27 cellular contexts compared by ENCODE assay signal in the genomic region with DNA sequence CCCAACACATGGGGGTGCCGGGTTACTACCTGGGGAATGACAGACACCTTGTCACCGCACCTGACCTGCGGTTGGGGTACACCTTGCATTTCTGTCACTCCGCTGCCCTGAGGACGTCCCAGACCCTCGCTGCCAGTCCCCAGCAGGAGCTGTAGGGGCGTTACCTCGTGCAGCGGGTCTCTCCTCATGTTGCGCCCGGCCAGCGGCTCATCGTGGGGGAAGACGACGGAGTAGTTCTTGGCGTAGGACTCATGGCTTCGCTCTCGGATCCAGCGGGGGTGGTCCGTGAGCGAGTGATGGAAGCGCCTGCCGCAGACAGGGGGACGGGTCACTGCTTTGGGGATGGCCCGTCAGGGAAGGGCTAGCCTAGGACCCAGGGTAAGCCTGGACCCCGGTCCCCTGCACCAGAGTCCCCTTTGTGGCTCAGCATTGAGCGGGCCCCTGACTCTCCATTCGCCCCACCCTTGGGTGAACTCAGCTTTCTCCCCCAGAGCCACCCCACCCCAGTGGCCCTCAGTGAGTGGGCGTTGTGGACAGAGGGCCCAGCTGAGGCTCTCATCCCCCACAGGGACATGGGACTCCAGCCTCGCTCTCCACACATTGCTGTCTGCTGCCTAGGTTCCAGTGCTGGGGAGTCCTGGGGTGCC. TPM values are rescaled to one million over a fixed set of nuclear protein-coding genes. Genes with fewer than 3 reads are reported as not detected.
DNase-seq lines count a peak whose midpoint lies in the region; ATAC-seq, FAIRE-seq and TF ChIP-seq lines count a peak whose summit lies in the region.
"Had no signal": no experiment of that assay in that cellular context is flagged by ENCODE, and none has a peak within 500 bp of the region (broad histone marks: within the 10 kb centered on the region; RNA-seq: fewer than 3 reads in every experiment).

No MANE protein-coding gene starts in this region.

- no peak for FAIRE-seq in HepG2 (lab: Jason Lieb, UNC)

- H3K27ac ChIP-seq in CD4-positive, alpha-beta T cell (ENCODE audit: low read depth, low read length), result no peak overlapping the region
- H3K27ac ChIP-seq in WERI-Rb-1 (peak overlapping the region; percentile 88), HepG2 (ENCODE audit: extremely low read length, insufficient read depth, low read length) (no peak overlapping the region)
- H3K27ac ChIP-seq: ascending aorta, cardiac muscle cell, GM23248, suprapubic skin, VCaP had no signal

- peak overlapping the region; percentile 85 for H3K27ac Mint-ChIP-seq in CD4-positive, alpha-beta T cell
- H3K27ac Mint-ChIP-seq: activated naive CD8-positive, alpha-beta T cell; activated T-cell treated with anti-CD3 and anti-CD28 coated beads, Interleukin-2, amount 50 U/mL, for 72 hours; stimulated activated effector memory CD8-positive, alpha-beta T cell treated with anti-CD3 and anti-CD28 coated beads, Interleukin-12 subunit alpha, Interleukin-12 subunit beta, amount 100 ng/mL, for 72 hours had no signal

- ATAC-seq in CD4-positive, alpha-beta T cell (ENCODE audit: poor library complexity), result no peak
- ATAC-seq in HepG2 (no peak), sciatic nerve (no peak)
- ATAC-seq: PC-3; stimulated activated effector memory CD8-positive, alpha-beta T cell treated with anti-CD3 and anti-CD28 coated beads, Interleukin-12 subunit alpha, Interleukin-12 subunit beta, amount 100 ng/mL, for 72 hours had no signal

- H3K27me3 ChIP-seq in CD4-positive, alpha-beta T cell (ENCODE audit: control insufficient read depth, insufficient read depth, low read length), result no peaks in the 10 kb centered on the region
- no peaks in the 10 kb centered on the region for H3K27me3 ChIP-seq in WERI-Rb-1 (ENCODE audit: insufficient read depth, low read depth, severe bottlenecking)
- H3K27me3 ChIP-seq in HepG2 (ENCODE audit: control insufficient read depth in 1 of 2, insufficient read depth in 2 of 2, low read length in 2 of 2), result no peaks in the 10 kb centered on the region
- H3K27me3 ChIP-seq: ascending aorta, cardiac muscle cell had no signal

- no peaks in the 10 kb centered on the region for H3K9me3 Mint-ChIP-seq in CD4-positive, alpha-beta T cell
- H3K9me3 Mint-ChIP-seq: activated T-cell treated with anti-CD3 and anti-CD28 coated beads, Interleukin-2, amount 50 U/mL, for 72 hours; CD8-positive, alpha-beta memory T cell; HFFc6; naive thymus-derived CD8-positive, alpha-beta T cell; stimulated activated effector memory CD8-positive, alpha-beta T cell treated with anti-CD3 and anti-CD28 coated beads, Interleukin-12 subunit alpha, Interleukin-12 subunit beta, amount 100 ng/mL, for 72 hours had no signal

- no peaks in the 10 kb centered on the region for H3K36me3 Mint-ChIP-seq in CD4-positive, alpha-beta T cell (ENCODE audit: low read depth)
- H3K36me3 Mint-ChIP-seq: activated naive CD8-positive, alpha-beta T cell; CD8-positive, alpha-beta memory T cell; stimulated activated effector memory CD8-positive, alpha-beta T cell treated with anti-CD3 and anti-CD28 coated beads, Interleukin-12 subunit alpha, Interleukin-12 subunit beta, amount 100 ng/mL, for 72 hours had no signal

- no peaks in the 10 kb centered on the region for H3K79me2 ChIP-seq in HepG2 (ENCODE audit: insufficient read depth, low read length)

- no peaks in the 10 kb centered on the region for H3K27me3 Mint-ChIP-seq in CD4-positive, alpha-beta T cell
- H3K27me3 Mint-ChIP-seq: activated naive CD8-positive, alpha-beta T cell; CD8-positive, alpha-beta memory T cell; naive thymus-derived CD8-positive, alpha-beta T cell had no signal

- WGBS in HepG2 (ENCODE audit: low lambda C conversion rate), result 94% methylated on average over 18 of the region's 30 CpGs

- no peak for TF ChIP-seq POLR2A in HepG2 (IDR thresholded peaks at IDR 0.05; ENCODE audit: insufficient read depth in 1 of 2, low read depth in 2 of 2, low read length in 2 of 2)

- no peak overlapping the region for H3K4me3 Mint-ChIP-seq in CD4-positive, alpha-beta T cell
- H3K4me3 Mint-ChIP-seq: activated naive CD8-positive, alpha-beta T cell; activated T-cell treated with anti-CD3 and anti-CD28 coated beads, Interleukin-2, amount 50 U/mL, for 72 hours; CD8-positive, alpha-beta memory T cell; HFFc6; stimulated activated effector memory CD8-positive, alpha-beta T cell treated with anti-CD3 and anti-CD28 coated beads, Interleukin-12 subunit alpha, Interleukin-12 subunit beta, amount 100 ng/mL, for 72 hours had no signal

- no peak for TF ChIP-seq CTCF in CD4-positive, alpha-beta T cell (IDR thresholded peaks at IDR 0.05)
- TF ChIP-seq CTCF in WERI-Rb-1 (IDR thresholded peaks at IDR 0.05; ENCODE audit: low read depth, low read length) (no peak), HepG2 (CRISPR knock-in tag; IDR thresholded peaks at IDR 0.05) (no peak)

- in situ Hi-C loops in HepG2 (cut with HindIII; ENCODE audit: extremely low pct_ligation_motif_present, low pct_unique_long_range_greater_than_20kb), result no loop called here

- no peak overlapping the region for H2AFZ ChIP-seq in HepG2 (ENCODE audit: low read length)
- H2AFZ ChIP-seq: GM23248 had no signal

- peaks cover 6% of the 10 kb centered on the region; the same call in 1 of the 2 replicates for H3K36me3 ChIP-seq in WERI-Rb-1
- H3K36me3 ChIP-seq in HepG2 (replicated peaks in 1 of 2; ENCODE audit: control insufficient read depth in 1 of 2, insufficient read depth in 2 of 2, low read length in 2 of 2), result peaks cover 0 to 1% of the 10 kb centered on the region in 2 experiments; a peak in 1 of 5 replicates
- H3K36me3 ChIP-seq: ascending aorta, cardiac muscle cell, suprapubic skin had no signal

- H3K4me1 ChIP-seq in HepG2 (ENCODE audit: insufficient read depth, low read length), result peaks cover 23% of the 10 kb centered on the region
- H3K4me1 ChIP-seq: ascending aorta had no signal

- no TSS peak for BruUV-seq in HepG2 (replicated peaks; lab: Mats Ljungman, UMichigan)

- TF ChIP-seq RAD21 in HepG2 (CRISPR knock-in tag; IDR thresholded peaks at IDR 0.05), result no peak

- H3K9me3 ChIP-seq in CD4-positive, alpha-beta T cell (ENCODE audit: control insufficient read depth, low read length), result no peaks in the 10 kb centered on the region
- H3K9me3 ChIP-seq in WERI-Rb-1 (ENCODE audit: severe bottlenecking), result no peaks in the 10 kb centered on the region
- H3K9me3 ChIP-seq in HepG2 (ENCODE audit: low read length), result no peaks in the 10 kb centered on the region
- H3K9me3 ChIP-seq: ascending aorta, suprapubic skin had no signal

- peaks cover 48% of the 10 kb centered on the region for H3K4me1 Mint-ChIP-seq in CD4-positive, alpha-beta T cell (ENCODE audit: low read depth)
- H3K4me1 Mint-ChIP-seq: stimulated activated effector memory CD8-positive, alpha-beta T cell treated with anti-CD3 and anti-CD28 coated beads, Interleukin-12 subunit alpha, Interleukin-12 subunit beta, amount 100 ng/mL, for 72 hours had no signal

- no peak overlapping the region for H3K4me2 ChIP-seq in HepG2 (ENCODE audit: low read depth, low read length)

- no peak for DNase-seq in CD4-positive, alpha-beta T cell
- DNase-seq in WERI-Rb-1 (peak; percentile 13), HepG2 (ENCODE audit: low spot score) (no peak), sciatic nerve (ENCODE audit: low spot score) (peak; percentile 56), NCI-H2171 treated with DMSO at 0.1 percent for 48 hours (lab: John Stamatoyannopoulos, UW) (no peak), NCI-H1436 (lab: John Stamatoyannopoulos, UW) (no peak), SKM-1 treated with dmso at 0.1 percent for 144 hours (lab: John Stamatoyannopoulos, UW; ENCODE audit: unreplicated experiment) (no peak)
- DNase-seq: DMS 273 treated with DMSO at 0.1 percent for 48 hours; foreskin fibroblast; GM23248; HFFc6; NCI-H1048; NCI-H1930; PC-3; SHP77 treated with DMSO at 0.1 percent for 48 hours; stimulated activated CD4-positive, alpha-beta T cell treated with anti-CD3 and anti-CD28 coated beads, Interleukin-4, amount 100 ng/mL, for 24 hours; SW 1271; T-helper 9 cell had no signal

- intact Hi-C loops in CD4-positive, alpha-beta T cell (cut with DNase I, micrococcal nuclease), result loop anchor here in 1 of 2 experiments (5.0 kb wide), 1 partner anchor 96 kb away; no protein-coding TSS in a partner anchor
- intact Hi-C loops in HepG2 (cut with micrococcal nuclease; ENCODE audit: unreplicated experiment), result no loop called here
- intact Hi-C loops in sciatic nerve (cut with DNase I), result no loop called here

- POLR2A ChIA-PET in CD4-positive, alpha-beta T cell (lab: Charles Lee), result interaction anchor here (1.7 kb wide), 1 partner anchor 24 kb away, joined by 12 read pairs; no protein-coding TSS in a partner anchor
- POLR2A ChIA-PET in HepG2 (lab: Yijun Ruan, JAX), result no interaction called here

- H3K9ac ChIP-seq in HepG2 (ENCODE audit: insufficient read depth, low read depth, low read length), result no peak overlapping the region
- H3K9ac ChIP-seq: GM23248 had no signal

- H3K4me3 ChIP-seq in WERI-Rb-1 (ENCODE audit: low read depth, low read length) (no peak overlapping the region), HepG2 (replicated peaks in 1 of 3; ENCODE audit: insufficient read depth in 1 of 3, low read depth in 2 of 3, low read length in 3 of 3) (no peak overlapping the region)
- H3K4me3 ChIP-seq: ascending aorta, cardiac muscle cell, GM23248, suprapubic skin had no signal

- no peaks in the 10 kb centered on the region for H4K20me1 ChIP-seq in HepG2 (ENCODE audit: insufficient read depth, low read length)

- TF ChIP-seq EP300 in HepG2 (IDR thresholded peaks at IDR 0.05; ENCODE audit: low read depth in 2 of 2, low read length in 2 of 2), result no peak
- TF ChIP-seq EP300 in HepG2 (CRISPR knock-in tag; IDR thresholded peaks at IDR 0.05; ENCODE audit: borderline replicate concordance), result no peak

- CTCF ChIA-PET in CD4-positive, alpha-beta T cell (lab: Charles Lee), result interaction anchor here (1.4 kb wide), 1 partner anchor 52 kb away, joined by 6 read pairs; no protein-coding TSS in a partner anchor
- CTCF ChIA-PET in HepG2 (lab: Yijun Ruan, JAX; ENCODE audit: low intra/inter-chr PET ratio, low total read pairs), result no interaction called here

RNA-seq across cellular contexts. Expression of a gene that starts 29.9 kb away (rescaled TPM):
- total RNA-seq in CD4-positive, alpha-beta T cell, result 10 to 100 TPM; 17.7 to 18.5 TPM
- total RNA-seq in HepG2 (2016; rRNA removed; fragmentation: Illumina TruSeq; extraction: Trizol) (32.5 and 34.9 TPM in 2 replicates), sciatic nerve (6.0 TPM)
- 5.5 and 6.4 TPM in 2 replicates for total RNA-seq in HepG2 (2016; cell fraction: cytosol; rRNA removed; fragmentation: Illumina TruSeq; extraction: Trizol; ENCODE audit: low read depth)
- total RNA-seq in HepG2 (2016; cell fraction: insoluble cytoplasmic fraction; rRNA removed; fragmentation: Illumina TruSeq; extraction: Trizol), result 25.6 and 34.1 TPM in 2 replicates
- 13.0 TPM in 2 replicates for total RNA-seq in HepG2 (2016; cell fraction: membrane; rRNA removed; fragmentation: Illumina TruSeq; extraction: Trizol)
- total RNA-seq in HepG2 (2016; cell fraction: nucleus; rRNA removed; fragmentation: Illumina TruSeq; extraction: Trizol), result 26.8 and 31.9 TPM in 2 replicates
- 11.6 and 15.6 TPM in 2 replicates for polyA plus RNA-seq in HepG2 (2011; rRNA removed)
- 6.1 and 10.1 TPM in 2 replicates for polyA plus RNA-seq in HepG2 (2011; cell fraction: cytosol; rRNA removed)
- polyA plus RNA-seq in HepG2 (2011; cell fraction: nucleus; rRNA removed), result 107 and 130 TPM in 2 replicates
- 20.2 and 23.9 TPM in 2 replicates for polyA plus RNA-seq in HepG2 (2012)
- 4.0 and 4.1 TPM in 2 replicates for polyA plus RNA-seq in HepG2 (2016; cell fraction: cytosol; fragmentation: Illumina TruSeq; extraction: Trizol; ENCODE audit: low read depth)
- polyA plus RNA-seq in HepG2 (2016; cell fraction: insoluble cytoplasmic fraction; fragmentation: Illumina TruSeq; extraction: Trizol; ENCODE audit: low read depth), result 23.4 and 31.6 TPM in 2 replicates
- polyA plus RNA-seq in HepG2 (2016; cell fraction: membrane; fragmentation: Illumina TruSeq; extraction: Trizol; ENCODE audit: low read depth), result 7.8 and 8.3 TPM in 2 replicates
- 46.0 and 50.9 TPM in 2 replicates for polyA plus RNA-seq in HepG2 (2016; cell fraction: nucleus; fragmentation: Illumina TruSeq; extraction: Trizol; ENCODE audit: insufficient read depth, low read depth)
- 55.5 TPM in 1 of 2 replicates, not detected in the other for polyA minus RNA-seq in HepG2 (2011; rRNA and poly(A)+ RNA removed; ENCODE audit: low replicate concordance)
- 17.1 and 19.0 TPM in 2 replicates for polyA minus RNA-seq in HepG2 (2011; cell fraction: cytosol; rRNA and poly(A)+ RNA removed)
- 35.9 and 37.7 TPM in 2 replicates for polyA minus RNA-seq in HepG2 (2011; cell fraction: nucleus; rRNA and poly(A)+ RNA removed)

Comparison
In these comparisons a context has a peak if more than half of its experiments do, and no peak if none do; other contexts are left out.
1. DNase-seq: peak in WERI-Rb-1 (single experiment) and sciatic nerve (single experiment); none in CD4-positive, alpha-beta T cell (0 of 10), HepG2 (single experiment), NCI-H2171 treated with DMSO at 0.1 percent for 48 hours (single experiment), NCI-H1436 (single experiment) and SKM-1 treated with dmso at 0.1 percent for 144 hours (single experiment).